Comparison of ENCODE assay signal across 9 cellular contexts in the genomic region with DNA sequence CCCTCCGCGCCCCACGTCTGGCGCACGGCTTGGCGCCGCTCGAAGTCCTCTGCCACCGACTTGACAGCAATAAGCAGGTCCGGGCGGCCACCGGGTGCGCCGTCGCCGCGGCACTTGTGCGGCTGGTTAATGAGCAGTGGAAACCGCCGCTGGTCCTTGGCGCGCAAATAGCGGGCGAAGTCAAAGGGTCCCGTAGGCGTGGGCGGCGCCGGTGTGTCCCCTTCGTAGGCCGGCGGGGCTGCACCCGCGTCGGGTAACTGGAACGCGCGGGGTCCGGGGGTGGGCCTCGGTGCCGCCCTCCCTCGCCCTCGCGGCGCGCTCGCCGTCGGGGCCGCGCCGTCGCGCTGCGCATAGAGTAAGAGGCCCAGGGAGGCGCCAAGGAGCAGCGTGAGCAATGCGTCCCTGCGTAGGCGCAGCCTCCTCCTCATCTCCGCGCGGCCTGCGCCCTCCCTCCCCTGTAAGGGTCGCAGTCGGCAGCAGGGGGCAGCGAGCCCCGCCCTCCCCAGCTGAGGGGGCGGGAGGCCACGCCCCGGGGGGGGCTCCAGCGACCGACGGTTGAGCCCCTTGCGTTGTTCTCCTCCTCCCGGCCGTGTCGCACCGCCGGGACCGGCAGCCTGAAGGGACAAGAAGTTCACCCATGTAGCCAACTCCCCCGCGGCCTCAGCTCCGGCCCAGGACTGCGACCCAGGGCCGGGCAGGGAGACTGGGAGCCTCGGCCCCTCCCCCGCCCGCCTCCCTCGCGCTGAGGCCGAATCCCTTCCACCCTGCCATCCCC. TPM values are rescaled to one million over a fixed set of nuclear protein-coding genes. Genes with fewer than 3 reads are reported as not detected.
DNase-seq lines count a peak whose midpoint lies in the region; ATAC-seq and TF ChIP-seq lines count a peak whose summit lies in the region.
"Had no signal": no experiment of that assay in that cellular context is flagged by ENCODE, and none has a peak within 500 bp of the region (broad histone marks: within the 10 kb centered on the region; RNA-seq: fewer than 3 reads in every experiment).

No MANE protein-coding gene starts in this region.

- no peaks in the 10 kb centered on the region for H3K27me3 Mint-ChIP-seq in Caco-2 (ENCODE audit: insufficient read depth, unreplicated experiment)

- H3K27me3 ChIP-seq in Caco-2 (replicated peaks; ENCODE audit: control insufficient read depth, insufficient read depth, low read length) (no peaks in the 10 kb centered on the region), ascending aorta (no peaks in the 10 kb centered on the region), iPS-15b (ENCODE audit: control insufficient read depth, insufficient read depth, low read length) (peaks cover 40% of the 10 kb centered on the region)

- CTCF ChIA-PET in Caco-2 (lab: Charles Lee) = interaction anchor here (0.5 to 2.6 kb wide), 7 partner anchors 9 to 298 kb away, joined by 3 to 23 read pairs (median 3); a partner anchor contains a TSS

- POLR2A ChIA-PET in Caco-2 (lab: Charles Lee) = interaction anchor here (1.6 kb wide), 1 partner anchor 10 kb away, joined by 8 read pairs; a partner anchor contains a TSS

- H3K4me3 Mint-ChIP-seq in Caco-2 (ENCODE audit: unreplicated experiment) = peak overlapping the region; percentile 81

- ATAC-seq in GM21619 (IDR thresholded peaks at IDR 0.05; ENCODE audit: unreplicated experiment) (peak; percentile 34), HG03378 (IDR thresholded peaks at IDR 0.05; ENCODE audit: unreplicated experiment) (no peak)

- H3K9ac ChIP-seq in iPS-15b (ENCODE audit: low read depth, low read length) = no peak overlapping the region

- peaks cover 2% of the 10 kb centered on the region; the same call in 1 of the 2 replicates for H3K36me3 ChIP-seq in Caco-2 (ENCODE audit: control insufficient read depth, insufficient read depth, low read length)
- H3K36me3 ChIP-seq in ascending aorta = peaks cover 20 to 24% of the 10 kb centered on the region in 2 donors
- H3K36me3 ChIP-seq in iPS-15b (ENCODE audit: control insufficient read depth, insufficient read depth, low read length) = peaks cover 32% of the 10 kb centered on the region

- no peaks in the 10 kb centered on the region; the same call in none of the 2 replicates for H3K4me1 ChIP-seq in Caco-2
- H3K4me1 ChIP-seq in ascending aorta = peaks cover 6 to 14% of the 10 kb centered on the region in 2 donors
- no peaks in the 10 kb centered on the region for H3K4me1 ChIP-seq in iPS-15b (ENCODE audit: control insufficient read depth, insufficient read depth, low read length)

- no peaks in the 10 kb centered on the region for H3K9me3 Mint-ChIP-seq in Caco-2 (ENCODE audit: unreplicated experiment)
- H3K9me3 Mint-ChIP-seq: IgD-negative memory B cell had no signal

- H3K27ac Mint-ChIP-seq in Caco-2 (ENCODE audit: unreplicated experiment) = peak overlapping the region; percentile 85
- H3K27ac Mint-ChIP-seq: IgD-negative memory B cell had no signal

- peak overlapping the region; percentile 75 for H3K4me3 ChIP-seq in Caco-2 (ENCODE audit: low read depth, low read length)
- H3K4me3 ChIP-seq in ascending aorta = peak overlapping the region; percentile 68 to 75
- H3K4me3 ChIP-seq in iPS-15b (ENCODE audit: low read depth, low read length) = peak overlapping the region; percentile 75
- H3K4me3 ChIP-seq in skin epidermis = peak overlapping the region; percentile 51 to 78 (median 62)

- peaks cover 41% of the 10 kb centered on the region for H3K36me3 Mint-ChIP-seq in Caco-2 (ENCODE audit: insufficient read depth, unreplicated experiment)

- H3K9me3 ChIP-seq in Caco-2 (no peaks in the 10 kb centered on the region), ascending aorta (no peaks in the 10 kb centered on the region), iPS-15b (ENCODE audit: control insufficient read depth, insufficient read depth, low read length) (no peaks in the 10 kb centered on the region)

- peak; percentile 62 to 69 for DNase-seq in Caco-2
- DNase-seq in NCI-H774 (lab: John Stamatoyannopoulos, UW) = peak; percentile 5
- DNase-seq in ascending aorta (ENCODE audit: low spot score in 2 of 2) = no peak
- no peak for DNase-seq in pons (ENCODE audit: low spot score)

- TF ChIP-seq CTCF in Caco-2 (IDR thresholded peaks at IDR 0.05; ENCODE audit: insufficient read depth in 1 of 2, low read depth in 1 of 2, low read length in 1 of 2, severe bottlenecking in 1 of 2, unreplicated experiment in 1 of 2) (no peak), ascending aorta (IDR thresholded peaks at IDR 0.05) (no peak)

- H3K4me1 Mint-ChIP-seq in Caco-2 (ENCODE audit: low read depth, unreplicated experiment) = no peaks in the 10 kb centered on the region

- intact Hi-C loops in Caco-2 (cut with micrococcal nuclease; ENCODE audit: unreplicated experiment) (loop anchor here (2.0 kb wide), 2 partner anchors 41 to 195 kb away; a partner anchor contains a TSS), ascending aorta (cut with DNase I) (loop anchor here (2.0 to 5.0 kb wide), 2 partner anchors 37 to 41 kb away; a partner anchor contains a TSS)

- BruUV-seq in Caco-2 (replicated peaks; lab: Mats Ljungman, UMichigan) = no TSS peak

- H3K27ac ChIP-seq in ascending aorta (peak overlapping the region; percentile 88 to 89), skin epidermis (peak overlapping the region in 20 of 21 experiments; percentile 64 to 96 (median 84))

RNA-seq across cellular contexts. Expression of a gene that starts 0.6 kb away (rescaled TPM):
- total RNA-seq in Caco-2 (2022) (11.6 and 11.7 TPM in 2 replicates), ascending aorta (40.7 TPM)

RNA-seq across cellular contexts. Expression of a gene that starts 9.5 kb away (rescaled TPM):
- total RNA-seq in Caco-2 (2022) (16.8 and 18.3 TPM in 2 replicates), ascending aorta (27.7 TPM)

RNA-seq across cellular contexts. Expression of a gene that starts 9.5 kb away (rescaled TPM):
- total RNA-seq in Caco-2 (2022) (27.6 and 31.5 TPM in 2 replicates), ascending aorta (46.1 TPM)

RNA-seq across cellular contexts. Expression of a gene that starts 14.3 kb away (rescaled TPM):
- total RNA-seq in Caco-2 (2022) (39.4 and 52.0 TPM in 2 replicates), ascending aorta (64.9 TPM)

RNA-seq across cellular contexts. Expression of a gene that starts 20.1 kb away (rescaled TPM):
- 17.4 and 22.4 TPM in 2 replicates for total RNA-seq in Caco-2 (2022)
- total RNA-seq in ascending aorta = 87.6 TPM

Comparison
In these comparisons a context has a peak if more than half of its experiments do, and no peak if none do; other contexts are left out.
1. DNase-seq: peak in Caco-2 (2 of 2) and NCI-H774 (single experiment); none in ascending aorta (0 of 2) and pons (single experiment).
2. Peak in every context shown above with its lines, with median percentiles within 50 percentile points of each other: H3K4me3 ChIP-seq.